19 cellular contexts compared by ENCODE assay signal in the genomic region with DNA sequence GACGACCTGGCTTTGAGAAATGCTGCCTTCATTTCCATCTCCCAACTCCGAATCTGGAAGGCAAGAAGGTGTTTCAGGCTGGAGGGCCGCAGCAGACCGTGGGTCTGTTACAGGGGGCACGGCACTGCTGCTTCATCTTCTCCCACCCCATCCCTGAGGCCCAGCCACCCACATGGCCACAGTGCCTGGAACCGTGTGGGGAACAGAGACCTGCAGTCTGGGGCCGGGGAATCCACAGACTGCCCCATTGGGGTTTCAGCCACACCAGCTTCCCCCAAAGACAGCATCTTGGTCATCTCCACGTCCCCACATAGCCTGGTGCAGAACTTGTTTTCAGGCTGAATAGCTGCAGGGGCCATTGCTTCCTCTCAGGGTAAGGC.
DNase-seq lines count a peak whose midpoint lies in the region; ATAC-seq and TF ChIP-seq lines count a peak whose summit lies in the region.
"Had no signal": no experiment of that assay in that cellular context is flagged by ENCODE, and none has a peak within 500 bp of the region (broad histone marks: within the 10 kb centered on the region; RNA-seq: fewer than 3 reads in every experiment).

No MANE protein-coding gene starts in this region.

- H3K9me3 Mint-ChIP-seq in GM23338, result no peaks in the 10 kb centered on the region; the same call in 2 of the 3 replicates
- H3K9me3 Mint-ChIP-seq: T-cell had no signal

- H3K4me1 Mint-ChIP-seq in GM23338, result peaks cover 19% of the 10 kb centered on the region

- H3K4me3 ChIP-seq in GM23338 (no peak overlapping the region), MM.1S (ENCODE audit: low read length) (peak overlapping the region; percentile 43; the same call in 1 of the 2 replicates), fibroblast of lung (replicated peaks in 1 of 4; ENCODE audit: control extremely low read depth in 1 of 4, insufficient read depth in 1 of 4, low read depth in 3 of 4, low read length in 4 of 4) (no peak overlapping the region), osteoblast (ENCODE audit: insufficient read depth, low read length) (no peak overlapping the region)
- H3K4me3 ChIP-seq: GM12878, PC-9 had no signal

- H3K36me3 ChIP-seq in GM23338 (ENCODE audit: insufficient read depth) (no peaks in the 10 kb centered on the region), MM.1S (replicated peaks; ENCODE audit: insufficient read depth, low read length) (no peaks in the 10 kb centered on the region), fibroblast of lung (ENCODE audit: control insufficient read depth, insufficient read depth, low read length) (no peaks in the 10 kb centered on the region), osteoblast (ENCODE audit: insufficient read depth, low read length) (no peaks in the 10 kb centered on the region)

- ATAC-seq in GM23338, result no peak
- ATAC-seq in HG03521 (IDR thresholded peaks at IDR 0.05; ENCODE audit: unreplicated experiment), result no peak
- ATAC-seq: GM12878, T-cell had no signal

- H3K79me2 ChIP-seq in GM23338 (replicated peaks; ENCODE audit: insufficient read depth), result no peaks in the 10 kb centered on the region
- H3K79me2 ChIP-seq in MM.1S (ENCODE audit: low read length), result no peaks in the 10 kb centered on the region
- no peaks in the 10 kb centered on the region for H3K79me2 ChIP-seq in fibroblast of lung (ENCODE audit: control insufficient read depth, insufficient read depth, low read length)
- no peaks in the 10 kb centered on the region for H3K79me2 ChIP-seq in osteoblast (ENCODE audit: insufficient read depth, low read length)

- H3K4me3 Mint-ChIP-seq in GM23338, result no peak overlapping the region
- H3K4me3 Mint-ChIP-seq: T-cell had no signal

- H3K4me2 ChIP-seq in GM23338 (no peak overlapping the region), MM.1S (ENCODE audit: low read depth, low read length) (peak overlapping the region; percentile 78; the same call in 1 of the 2 replicates), fibroblast of lung (ENCODE audit: extremely low read depth, insufficient read depth, low read length) (peak overlapping the region; percentile 4), osteoblast (ENCODE audit: insufficient read depth, low read length) (no peak overlapping the region)
- H3K4me2 ChIP-seq: SK-N-SH had no signal

- H3K27me3 ChIP-seq in GM23338 (ENCODE audit: insufficient read depth) (peaks cover 6% of the 10 kb centered on the region; the same call in 1 of the 2 replicates), MM.1S (replicated peaks; ENCODE audit: insufficient read depth, low read length) (peaks cover 25% of the 10 kb centered on the region), fibroblast of lung (ENCODE audit: control insufficient read depth, insufficient read depth, low read length) (no peaks in the 10 kb centered on the region), osteoblast (ENCODE audit: insufficient read depth, low read length) (no peaks in the 10 kb centered on the region)

- H3K9me2 ChIP-seq in GM23338 (ENCODE audit: insufficient read depth) (no peaks in the 10 kb centered on the region), MM.1S (replicated peaks; ENCODE audit: insufficient read depth, low read length) (no peaks in the 10 kb centered on the region)
- H3K9me2 ChIP-seq: SK-N-SH had no signal

- peaks cover 18% of the 10 kb centered on the region for H3K27me3 Mint-ChIP-seq in GM23338 (ENCODE audit: insufficient read depth, low read depth, poor library complexity)

- H3F3A ChIP-seq in GM23338 (replicated peaks; ENCODE audit: low read depth) (peaks cover 20% of the 10 kb centered on the region), MM.1S (ENCODE audit: insufficient read depth, low read length) (no peaks in the 10 kb centered on the region)

- H3K9me3 ChIP-seq in MM.1S (replicated peaks; ENCODE audit: insufficient read depth, low read length), result no peaks in the 10 kb centered on the region
- no peaks in the 10 kb centered on the region for H3K9me3 ChIP-seq in fibroblast of lung (ENCODE audit: control insufficient read depth, insufficient read depth, low read depth, low read length)
- no peaks in the 10 kb centered on the region for H3K9me3 ChIP-seq in osteoblast (ENCODE audit: low read depth, low read length)
- H3K9me3 ChIP-seq: SK-N-SH had no signal

- no peak overlapping the region for H3K27ac Mint-ChIP-seq in GM23338
- H3K27ac Mint-ChIP-seq: T-cell had no signal

- no peak overlapping the region for H3K27ac ChIP-seq in GM23338 (ENCODE audit: low read depth)
- H3K27ac ChIP-seq in MM.1S (ENCODE audit: low read length), result no peak overlapping the region
- H3K27ac ChIP-seq in fibroblast of lung (ENCODE audit: insufficient read depth, low read length), result no peak overlapping the region
- no peak overlapping the region for H3K27ac ChIP-seq in osteoblast (ENCODE audit: low read depth, low read length)

- no peaks in the 10 kb centered on the region; the same call in 2 of the 3 replicates for H3K36me3 Mint-ChIP-seq in GM23338 (ENCODE audit: low read depth)
- H3K36me3 Mint-ChIP-seq: T-cell had no signal

- H3K4me1 ChIP-seq in GM23338 (ENCODE audit: insufficient read depth), result peaks cover 20% of the 10 kb centered on the region
- peaks cover 21% of the 10 kb centered on the region for H3K4me1 ChIP-seq in MM.1S (ENCODE audit: low read length)
- peaks cover 9% of the 10 kb centered on the region for H3K4me1 ChIP-seq in fibroblast of lung (ENCODE audit: control insufficient read depth, extremely low read depth, insufficient read depth, low read length)
- H3K4me1 ChIP-seq in osteoblast (ENCODE audit: insufficient read depth, low read length), result peaks cover 31% of the 10 kb centered on the region

- DNase-seq in GM23338 (ENCODE audit: low spot score), result no peak
- DNase-seq in MM.1S, result no peak
- DNase-seq in fibroblast of lung (ENCODE audit: low read depth in 2 of 2), result no peak
- peak; percentile 57 for DNase-seq in osteoblast (ENCODE audit: insufficient read length, low spot score, missing footprints)
- DNase-seq in Kasumi-1 (lab: John Stamatoyannopoulos, UW), result no peak
- DNase-seq in GM19240 (ENCODE audit: insufficient read length, low spot score), result no peak
- DNase-seq: DND-41, GDM1, NCI-H1417 treated with DMSO at 0.1 percent for 48 hours, NCI-H2029, NCI-H2171, NCI-H446, NCI-H774, PC-9, SHP77, SK-N-SH, T-cell had no signal

- H3K9ac ChIP-seq in MM.1S (ENCODE audit: low read length), result peak overlapping the region; percentile 16; the same call in 1 of the 2 replicates
- no peak overlapping the region for H3K9ac ChIP-seq in fibroblast of lung (ENCODE audit: insufficient read depth, low read length)
- H3K9ac ChIP-seq: SK-N-SH had no signal

- H4K20me1 ChIP-seq in GM23338 (replicated peaks; ENCODE audit: insufficient read depth), result no peaks in the 10 kb centered on the region
- H4K20me1 ChIP-seq in MM.1S (ENCODE audit: insufficient read depth, low read length), result no peaks in the 10 kb centered on the region
- H4K20me1 ChIP-seq in fibroblast of lung (ENCODE audit: control insufficient read depth, extremely low read depth, insufficient read depth, low read length), result no peaks in the 10 kb centered on the region
- H4K20me1 ChIP-seq in osteoblast (ENCODE audit: insufficient read depth, low read length), result no peaks in the 10 kb centered on the region

- H2AFZ ChIP-seq in GM23338 (peak overlapping the region; percentile 63), MM.1S (ENCODE audit: low read length) (peak overlapping the region; percentile 84), fibroblast of lung (ENCODE audit: low read length) (no peak overlapping the region), osteoblast (ENCODE audit: low read length) (no peak overlapping the region)
- H2AFZ ChIP-seq: PC-9 had no signal

- TF ChIP-seq CTCF in GM23338 (conservative IDR thresholded peaks at IDR 0.05; ENCODE audit: low read depth in 2 of 2) (no peak), MM.1S (IDR thresholded peaks at IDR 0.05; ENCODE audit: low read length) (no peak), fibroblast of lung (conservative IDR thresholded peaks at IDR 0.05 in 1 of 2, IDR thresholded peaks at IDR 0.05 in 1 of 2; ENCODE audit: low read depth in 1 of 2, low read length in 2 of 2) (no peak), osteoblast (IDR thresholded peaks at IDR 0.05; ENCODE audit: extremely low read depth, low read depth, low read length) (no peak)

TF ChIP-seq in GM23338, 12 proteins besides CTCF, POLR2A, EP300 and RAD21 (continues in another document):
- TF ChIP-seq NANOG (IDR thresholded peaks at IDR 0.05; ENCODE audit: borderline replicate concordance) (no peak), EZH2 (IDR thresholded peaks at IDR 0.05; ENCODE audit: low read depth, unreplicated experiment) (no peak), EZH2phosphoT487 (IDR thresholded peaks at IDR 0.05; ENCODE audit: unreplicated experiment) (no peak), STAT1 (IDR thresholded peaks at IDR 0.05; ENCODE audit: unreplicated experiment) (no peak)

Comparison
In these comparisons a context has a peak if more than half of its experiments do, and no peak if none do; other contexts are left out.
1. H2AFZ ChIP-seq: peak in GM23338 (single experiment) and MM.1S (single experiment); none in fibroblast of lung (single experiment) and osteoblast (single experiment).
2. H3K4me2 ChIP-seq: peak in MM.1S (single experiment) and fibroblast of lung (single experiment); none in GM23338 (single experiment) and osteoblast (single experiment).